Comparison of ENCODE assay signal across 1 cellular context in the genomic region with DNA sequence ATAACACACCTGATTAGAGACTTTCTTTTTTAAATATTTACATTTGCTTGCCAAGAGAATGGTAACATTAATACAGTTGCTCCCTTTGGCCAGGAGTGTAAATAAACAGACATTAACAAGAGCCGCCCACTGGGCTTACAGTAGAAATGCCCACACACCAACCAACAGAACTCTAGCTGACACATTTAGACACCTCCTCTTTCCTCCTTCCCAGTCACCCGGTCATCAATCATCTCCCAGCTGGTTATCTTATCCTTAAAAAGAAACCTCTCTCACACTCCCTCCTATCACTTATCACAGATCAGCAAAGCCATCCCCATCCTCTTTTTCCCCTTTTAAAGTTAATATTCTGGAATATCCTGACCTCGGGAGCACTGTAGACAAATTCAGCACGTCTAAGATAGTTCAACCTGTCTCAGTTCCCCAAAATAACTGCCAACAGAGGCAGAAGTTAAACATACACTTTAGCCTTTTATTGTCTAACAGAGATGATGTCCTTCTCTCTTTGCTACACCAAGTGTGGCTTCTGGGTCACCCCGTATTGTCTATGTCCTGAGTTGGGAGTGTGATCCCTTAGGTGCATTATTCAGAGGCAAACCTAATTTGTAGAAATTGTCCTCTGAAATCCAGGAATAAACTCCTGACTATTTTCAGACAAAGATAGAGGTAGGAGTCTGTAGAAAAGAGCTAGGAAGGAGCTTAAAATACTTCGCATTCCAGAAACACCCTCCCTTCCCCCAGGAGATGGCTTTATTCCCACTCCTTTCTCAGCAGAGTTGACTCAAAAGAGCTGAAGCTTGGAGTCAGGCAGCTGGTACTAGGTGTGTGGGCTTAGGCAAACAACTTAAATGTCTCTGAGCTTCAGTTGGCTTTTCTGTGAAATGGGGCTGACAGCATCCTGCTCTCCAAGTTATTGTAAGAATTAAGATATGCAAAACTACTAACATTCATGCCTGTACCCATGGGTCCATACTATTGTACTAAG.
A peak's percentile ranks its signal among the peaks of the same experiment; 100 is the strongest.
TF ChIP-seq lines count a peak whose summit lies in the region.

No MANE protein-coding gene starts in this region.

TF ChIP-seq in HEK293, 187 proteins besides CTCF, POLR2A, EP300 and RAD21 (continued from another document and continues in another):
- TF ChIP-seq, protein P1, sequence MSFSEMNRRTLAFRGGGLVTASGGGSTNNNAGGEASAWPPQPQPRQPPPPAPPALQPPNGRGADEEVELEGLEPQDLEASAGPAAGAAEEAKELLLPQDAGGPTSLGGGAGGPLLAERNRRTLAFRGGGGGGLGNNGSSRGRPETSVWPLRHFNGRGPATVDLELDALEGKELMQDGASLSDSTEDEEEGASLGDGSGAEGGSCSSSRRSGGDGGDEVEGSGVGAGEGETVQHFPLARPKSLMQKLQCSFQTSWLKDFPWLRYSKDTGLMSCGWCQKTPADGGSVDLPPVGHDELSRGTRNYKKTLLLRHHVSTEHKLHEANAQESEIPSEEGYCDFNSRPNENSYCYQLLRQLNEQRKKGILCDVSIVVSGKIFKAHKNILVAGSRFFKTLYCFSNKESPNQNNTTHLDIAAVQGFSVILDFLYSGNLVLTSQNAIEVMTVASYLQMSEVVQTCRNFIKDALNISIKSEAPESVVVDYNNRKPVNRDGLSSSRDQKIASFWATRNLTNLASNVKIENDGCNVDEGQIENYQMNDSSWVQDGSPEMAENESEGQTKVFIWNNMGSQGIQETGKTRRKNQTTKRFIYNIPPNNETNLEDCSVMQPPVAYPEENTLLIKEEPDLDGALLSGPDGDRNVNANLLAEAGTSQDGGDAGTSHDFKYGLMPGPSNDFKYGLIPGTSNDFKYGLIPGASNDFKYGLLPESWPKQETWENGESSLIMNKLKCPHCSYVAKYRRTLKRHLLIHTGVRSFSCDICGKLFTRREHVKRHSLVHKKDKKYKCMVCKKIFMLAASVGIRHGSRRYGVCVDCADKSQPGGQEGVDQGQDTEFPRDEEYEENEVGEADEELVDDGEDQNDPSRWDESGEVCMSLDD (tag by site-specific recombination; IDR thresholded peaks at IDR 0.05): no peak
- TF ChIP-seq ZBTB20 (tag by site-specific recombination; IDR thresholded peaks at IDR 0.05) (no peak), ZFP41 (tag by site-specific recombination; IDR thresholded peaks at IDR 0.05; ENCODE audit: borderline replicate concordance) (no peak), ZNF175 (tag by site-specific recombination; IDR thresholded peaks at IDR 0.05) (no peak), GLI4 (tag by site-specific recombination; IDR thresholded peaks at IDR 0.05) (no peak), ZNF76 (tag by site-specific recombination; IDR thresholded peaks at IDR 0.05; ENCODE audit: borderline replicate concordance, low read depth) (no peak), ZNF362 (tag by site-specific recombination; IDR thresholded peaks at IDR 0.05) (no peak), OVOL3 (tag by site-specific recombination; IDR thresholded peaks at IDR 0.05) (no peak), ZFP3 (tag by site-specific recombination; IDR thresholded peaks at IDR 0.05; ENCODE audit: low read depth) (no peak), GLI2 (tag by site-specific recombination; IDR thresholded peaks at IDR 0.05; ENCODE audit: borderline replicate concordance, low read depth) (no peak), ZNF530 (tag by site-specific recombination; IDR thresholded peaks at IDR 0.05; ENCODE audit: low read depth) (no peak), ZNF600 (tag by site-specific recombination; IDR thresholded peaks at IDR 0.05) (0 out of 2 replicates have a peak, but pooled peaks have one; percentile 28), WT1 (tag by site-specific recombination; IDR thresholded peaks at IDR 0.05) (peak; percentile 89), ZNF837 (tag by site-specific recombination; IDR thresholded peaks at IDR 0.05) (no peak), KLF10 (tag by site-specific recombination; IDR thresholded peaks at IDR 0.05) (no peak), ZSCAN23 (tag by site-specific recombination; IDR thresholded peaks at IDR 0.05) (no peak), SCRT2 (tag by site-specific recombination; IDR thresholded peaks at IDR 0.05) (no peak), ZNF423 (tag by site-specific recombination; IDR thresholded peaks at IDR 0.05) (no peak), ZNF692 (tag by site-specific recombination; IDR thresholded peaks at IDR 0.05) (no peak), ZNF621 (tag by site-specific recombination; IDR thresholded peaks at IDR 0.05) (no peak), ZNF221 (tag by site-specific recombination; IDR thresholded peaks at IDR 0.05; ENCODE audit: borderline replicate concordance) (no peak), ZFHX2 (tag by site-specific recombination; conservative IDR thresholded peaks at IDR 0.05) (peak; percentile 97), ZNF792 (tag by site-specific recombination; IDR thresholded peaks at IDR 0.05) (no peak), ZNF114 (tag by site-specific recombination; IDR thresholded peaks at IDR 0.05) (no peak), ZBTB8A (tag by site-specific recombination; IDR thresholded peaks at IDR 0.05) (no peak), ZNF324 (tag by site-specific recombination; IDR thresholded peaks at IDR 0.05) (no peak), ZNF677 (tag by site-specific recombination; IDR thresholded peaks at IDR 0.05) (no peak), ZNF19 (tag by site-specific recombination; IDR thresholded peaks at IDR 0.05; ENCODE audit: low read depth) (no peak), ZNF596 (tag by site-specific recombination; IDR thresholded peaks at IDR 0.05) (no peak), FEZF1 (tag by site-specific recombination; IDR thresholded peaks at IDR 0.05) (peak; percentile 75), GLIS2 (tag by site-specific recombination; IDR thresholded peaks at IDR 0.05) (no peak), ZNF521 (tag by site-specific recombination; IDR thresholded peaks at IDR 0.05) (no peak), ZBTB7A (tag by site-specific recombination; IDR thresholded peaks at IDR 0.05; ENCODE audit: low read depth) (no peak), ZFP37 (tag by site-specific recombination; IDR thresholded peaks at IDR 0.05) (peak; percentile 51; the same call in 1 of the 2 replicates), ZNF394 (tag by site-specific recombination; IDR thresholded peaks at IDR 0.05; ENCODE audit: borderline replicate concordance) (no peak), ZNF544 (tag by site-specific recombination; IDR thresholded peaks at IDR 0.05) (no peak), ZNF133 (tag by site-specific recombination; IDR thresholded peaks at IDR 0.05) (no peak), ZNF138 (tag by site-specific recombination; IDR thresholded peaks at IDR 0.05; ENCODE audit: borderline replicate concordance) (no peak), ZNF10 (tag by site-specific recombination; IDR thresholded peaks at IDR 0.05) (no peak), ZNF112 (tag by site-specific recombination; IDR thresholded peaks at IDR 0.05) (no peak), MEIS1 (CRISPR knock-in tag; IDR thresholded peaks at IDR 0.05; ENCODE audit: borderline replicate concordance) (no peak), ZNF514 (tag by site-specific recombination; IDR thresholded peaks at IDR 0.05) (no peak), ZNF560 (tag by site-specific recombination; IDR thresholded peaks at IDR 0.05; ENCODE audit: borderline replicate concordance) (no peak), SP2 (tag by site-specific recombination; IDR thresholded peaks at IDR 0.05) (peak; percentile 61), ZIC2 (tag by site-specific recombination; IDR thresholded peaks at IDR 0.05) (0 out of 2 replicates have a peak, but pooled peaks have one; percentile 9), EGR2 (tag by site-specific recombination; IDR thresholded peaks at IDR 0.05; ENCODE audit: low read depth) (peak; percentile 97), ZNF302 (tag by site-specific recombination; IDR thresholded peaks at IDR 0.05; ENCODE audit: low read depth) (no peak), ZNF580 (tag by site-specific recombination; IDR thresholded peaks at IDR 0.05) (no peak), ZNF18 (tag by site-specific recombination; IDR thresholded peaks at IDR 0.05) (no peak), KLF1 (tag by site-specific recombination; IDR thresholded peaks at IDR 0.05) (no peak)
- TF ChIP-seq, protein P2, sequence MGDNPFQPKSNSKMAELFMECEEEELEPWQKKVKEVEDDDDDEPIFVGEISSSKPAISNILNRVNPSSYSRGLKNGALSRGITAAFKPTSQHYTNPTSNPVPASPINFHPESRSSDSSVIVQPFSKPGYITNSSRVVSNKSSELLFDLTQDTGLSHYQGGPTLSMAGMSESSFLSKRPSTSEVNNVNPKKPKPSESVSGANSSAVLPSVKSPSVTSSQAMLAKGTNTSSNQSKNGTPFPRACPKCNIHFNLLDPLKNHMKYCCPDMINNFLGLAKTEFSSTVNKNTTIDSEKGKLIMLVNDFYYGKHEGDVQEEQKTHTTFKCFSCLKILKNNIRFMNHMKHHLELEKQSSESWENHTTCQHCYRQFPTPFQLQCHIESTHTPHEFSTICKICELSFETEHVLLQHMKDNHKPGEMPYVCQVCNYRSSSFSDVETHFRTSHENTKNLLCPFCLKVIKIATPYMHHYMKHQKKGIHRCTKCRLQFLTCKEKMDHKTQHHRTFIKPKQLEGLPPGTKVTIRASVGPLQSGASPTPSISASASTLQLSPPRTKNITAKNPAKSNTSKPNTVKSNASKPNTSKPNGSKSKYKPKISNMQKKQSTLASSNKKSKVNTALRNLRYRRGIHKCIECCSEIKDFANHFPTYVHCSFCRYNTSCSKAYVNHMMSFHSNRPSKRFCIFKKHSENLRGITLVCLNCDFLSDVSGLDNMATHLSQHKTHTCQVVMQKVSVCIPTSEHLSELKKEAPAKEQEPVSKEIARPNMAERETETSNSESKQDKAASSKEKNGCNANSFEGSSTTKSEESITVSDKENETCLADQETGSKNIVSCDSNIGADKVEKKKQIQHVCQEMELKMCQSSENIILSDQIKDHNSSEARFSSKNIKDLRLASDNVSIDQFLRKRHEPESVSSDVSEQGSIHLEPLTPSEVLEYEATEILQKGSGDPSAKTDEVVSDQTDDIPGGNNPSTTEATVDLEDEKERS (tag by site-specific recombination; IDR thresholded peaks at IDR 0.05): no peak
- TF ChIP-seq, protein P3, sequence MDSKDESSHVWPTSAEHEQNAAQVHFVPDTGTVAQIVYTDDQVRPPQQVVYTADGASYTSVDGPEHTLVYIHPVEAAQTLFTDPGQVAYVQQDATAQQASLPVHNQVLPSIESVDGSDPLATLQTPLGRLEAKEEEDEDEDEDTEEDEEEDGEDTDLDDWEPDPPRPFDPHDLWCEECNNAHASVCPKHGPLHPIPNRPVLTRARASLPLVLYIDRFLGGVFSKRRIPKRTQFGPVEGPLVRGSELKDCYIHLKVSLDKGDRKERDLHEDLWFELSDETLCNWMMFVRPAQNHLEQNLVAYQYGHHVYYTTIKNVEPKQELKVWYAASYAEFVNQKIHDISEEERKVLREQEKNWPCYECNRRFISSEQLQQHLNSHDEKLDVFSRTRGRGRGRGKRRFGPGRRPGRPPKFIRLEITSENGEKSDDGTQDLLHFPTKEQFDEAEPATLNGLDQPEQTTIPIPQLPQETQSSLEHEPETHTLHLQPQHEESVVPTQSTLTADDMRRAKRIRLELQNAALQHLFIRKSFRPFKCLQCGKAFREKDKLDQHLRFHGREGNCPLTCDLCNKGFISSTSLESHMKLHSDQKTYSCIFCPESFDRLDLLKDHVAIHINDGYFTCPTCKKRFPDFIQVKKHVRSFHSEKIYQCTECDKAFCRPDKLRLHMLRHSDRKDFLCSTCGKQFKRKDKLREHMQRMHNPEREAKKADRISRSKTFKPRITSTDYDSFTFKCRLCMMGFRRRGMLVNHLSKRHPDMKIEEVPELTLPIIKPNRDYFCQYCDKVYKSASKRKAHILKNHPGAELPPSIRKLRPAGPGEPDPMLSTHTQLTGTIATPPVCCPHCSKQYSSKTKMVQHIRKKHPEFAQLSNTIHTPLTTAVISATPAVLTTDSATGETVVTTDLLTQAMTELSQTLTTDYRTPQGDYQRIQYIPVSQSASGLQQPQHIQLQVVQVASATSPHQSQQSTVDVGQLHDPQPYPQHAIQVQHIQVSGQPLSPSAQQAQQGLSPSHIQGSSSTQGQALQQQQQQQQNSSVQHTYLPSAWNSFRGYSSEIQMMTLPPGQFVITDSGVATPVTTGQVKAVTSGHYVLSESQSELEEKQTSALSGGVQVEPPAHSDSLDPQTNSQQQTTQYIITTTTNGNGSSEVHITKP (tag by site-specific recombination; IDR thresholded peaks at IDR 0.05): peak; percentile 21; the same call in 1 of the 2 replicates
